ENCODE assay signal across 24 cellular contexts in genomic region chr2:38806001-38806400, GRCh38. TPM values are rescaled to one million over a fixed set of nuclear protein-coding genes. Genes with fewer than 3 reads are reported as not detected.
A peak's percentile ranks its signal among the peaks of the same experiment; 100 is the strongest.
DNase-seq lines count a peak whose midpoint lies in the region; ATAC-seq and TF ChIP-seq lines count a peak whose summit lies in the region.
"Had no signal": no experiment of that assay in that cellular context is flagged by ENCODE, and none has a peak within 500 bp of the region (broad histone marks: within the 10 kb centered on the region; RNA-seq: fewer than 3 reads in every experiment).

No MANE protein-coding gene starts in this region.

- ATAC-seq in stimulated activated naive B cell treated with anti-CD40 and anti-IgM and Interleukin-4, amounts not matched to agents 10 μg/mL and 1 μg/mL and 100 μg/mL, for 72 hours (replicated peaks), result peak; percentile 86 to 87
- ATAC-seq in activated T-cell treated with anti-CD3 and anti-CD28 coated beads, Interleukin-2, amount 50 U/mL, for 4 hours, result no peak
- ATAC-seq: left ventricle myocardium superior, mucosa of descending colon, SK-N-SH treated with all-trans-retinoic acid at 6 μM for 48 hours had no signal

- H3K4me3 ChIP-seq in dorsolateral prefrontal cortex (no peak overlapping the region), osteoblast (ENCODE audit: insufficient read depth, low read length) (no peak overlapping the region)
- H3K4me3 ChIP-seq: mucosa of descending colon had no signal

- no peaks in the 10 kb centered on the region for H3K27me3 Mint-ChIP-seq in activated CD4-positive, alpha-beta memory T cell treated with anti-CD3 and anti-CD28 coated beads, Interleukin-2, amount 10 ng/mL, durations not matched to agents 7 days and 5 days
- no peaks in the 10 kb centered on the region for H3K27me3 Mint-ChIP-seq in activated CD4-positive, alpha-beta memory T cell treated with anti-CD3 and anti-CD28 coated beads for 36 hours
- no peaks in the 10 kb centered on the region for H3K27me3 Mint-ChIP-seq in stimulated activated naive B cell treated with anti-CD40 and anti-IgM and Interleukin-4, amounts not matched to agents 10 μg/mL and 1 μg/mL and 100 μg/mL, for 72 hours
- H3K27me3 Mint-ChIP-seq in activated T-cell treated with anti-CD3 and anti-CD28 coated beads, Interleukin-2, amount 50 U/mL, for 4 hours (ENCODE audit: low read depth), result no peaks in the 10 kb centered on the region
- H3K27me3 Mint-ChIP-seq: CD4-positive, alpha-beta T cell had no signal

- CTCF ChIA-PET in activated CD4-positive, alpha-beta memory T cell treated with anti-CD3 and anti-CD28 coated beads, Interleukin-2, amount 10 ng/mL, durations not matched to agents 7 days and 5 days (lab: Charles Lee), result no interaction called here
- CTCF ChIA-PET in activated CD4-positive, alpha-beta memory T cell treated with anti-CD3 and anti-CD28 coated beads for 36 hours (lab: Charles Lee), result interaction anchor here (0.9 kb wide), 1 partner anchor 142 kb away, joined by 3 read pairs; no protein-coding TSS in a partner anchor

- H3K4me2 ChIP-seq in osteoblast (ENCODE audit: insufficient read depth, low read length), result no peak overlapping the region

- no peak overlapping the region for H3K4me3 Mint-ChIP-seq in activated CD4-positive, alpha-beta memory T cell treated with anti-CD3 and anti-CD28 coated beads, Interleukin-2, amount 10 ng/mL, durations not matched to agents 7 days and 5 days
- no peak overlapping the region for H3K4me3 Mint-ChIP-seq in activated CD4-positive, alpha-beta memory T cell treated with anti-CD3 and anti-CD28 coated beads for 36 hours
- H3K4me3 Mint-ChIP-seq in stimulated activated naive B cell treated with anti-CD40 and anti-IgM and Interleukin-4, amounts not matched to agents 10 μg/mL and 1 μg/mL and 100 μg/mL, for 72 hours, result no peak overlapping the region
- no peak overlapping the region for H3K4me3 Mint-ChIP-seq in activated T-cell treated with anti-CD3 and anti-CD28 coated beads, Interleukin-2, amount 50 U/mL, for 4 hours
- H3K4me3 Mint-ChIP-seq: CD4-positive, alpha-beta T cell had no signal

- H3K27me3 ChIP-seq in dorsolateral prefrontal cortex (no peaks in the 10 kb centered on the region), osteoblast (ENCODE audit: insufficient read depth, low read length) (no peaks in the 10 kb centered on the region)
- H3K27me3 ChIP-seq: neutrophil had no signal

- no peaks in the 10 kb centered on the region for H4K20me1 ChIP-seq in osteoblast (ENCODE audit: insufficient read depth, low read length)

- POLR2A ChIA-PET in activated CD4-positive, alpha-beta memory T cell treated with anti-CD3 and anti-CD28 coated beads, Interleukin-2, amount 10 ng/mL, durations not matched to agents 7 days and 5 days (lab: Charles Lee), result interaction anchor here (0.6 to 2.8 kb wide), 2 partner anchors 55 to 139 kb away, joined by 3 to 11 read pairs; partner anchors contain the start of gene SRSF7
- POLR2A ChIA-PET in activated CD4-positive, alpha-beta memory T cell treated with anti-CD3 and anti-CD28 coated beads for 36 hours (lab: Charles Lee), result interaction anchor here (1.4 kb wide), 1 partner anchor 55 kb away, joined by 4 read pairs; the partner anchor contains the start of gene SRSF7

- no peaks in the 10 kb centered on the region for H3K9me3 ChIP-seq in osteoblast (ENCODE audit: low read depth, low read length)
- H3K9me3 ChIP-seq: mucosa of descending colon, neutrophil had no signal

- intact Hi-C loops in activated CD4-positive, alpha-beta memory T cell treated with anti-CD3 and anti-CD28 coated beads for 36 hours (cut with micrococcal nuclease), result no loop called here
- intact Hi-C loops in dorsolateral prefrontal cortex (cut with DNase I), result no loop called here

- no peaks in the 10 kb centered on the region for H3K9me3 Mint-ChIP-seq in activated CD4-positive, alpha-beta memory T cell treated with anti-CD3 and anti-CD28 coated beads, Interleukin-2, amount 10 ng/mL, durations not matched to agents 7 days and 5 days
- H3K9me3 Mint-ChIP-seq in activated CD4-positive, alpha-beta memory T cell treated with anti-CD3 and anti-CD28 coated beads for 36 hours, result no peaks in the 10 kb centered on the region
- no peaks in the 10 kb centered on the region for H3K9me3 Mint-ChIP-seq in stimulated activated naive B cell treated with anti-CD40 and anti-IgM and Interleukin-4, amounts not matched to agents 10 μg/mL and 1 μg/mL and 100 μg/mL, for 72 hours
- H3K9me3 Mint-ChIP-seq in activated T-cell treated with anti-CD3 and anti-CD28 coated beads, Interleukin-2, amount 50 U/mL, for 4 hours, result no peaks in the 10 kb centered on the region
- H3K9me3 Mint-ChIP-seq: CD4-positive, alpha-beta T cell had no signal

- no peak overlapping the region for H3K27ac Mint-ChIP-seq in activated CD4-positive, alpha-beta memory T cell treated with anti-CD3 and anti-CD28 coated beads, Interleukin-2, amount 10 ng/mL, durations not matched to agents 7 days and 5 days
- H3K27ac Mint-ChIP-seq in activated CD4-positive, alpha-beta memory T cell treated with anti-CD3 and anti-CD28 coated beads for 36 hours, result no peak overlapping the region
- no peak overlapping the region for H3K27ac Mint-ChIP-seq in stimulated activated naive B cell treated with anti-CD40 and anti-IgM and Interleukin-4, amounts not matched to agents 10 μg/mL and 1 μg/mL and 100 μg/mL, for 72 hours
- H3K27ac Mint-ChIP-seq: CD4-positive, alpha-beta T cell had no signal

- peaks cover 24% of the 10 kb centered on the region for H3K36me3 ChIP-seq in osteoblast (ENCODE audit: insufficient read depth, low read length)

- no peak for TF ChIP-seq CTCF in dorsolateral prefrontal cortex (IDR thresholded peaks at IDR 0.05 in 54 of 56, conservative IDR thresholded peaks at IDR 0.05 in 2 of 56; ENCODE audit: low read depth in 1 of 56, partially characterized antibody in 56 of 56)
- TF ChIP-seq CTCF in osteoblast (IDR thresholded peaks at IDR 0.05; ENCODE audit: extremely low read depth, low read depth, low read length), result no peak

- peak; percentile 18 for DNase-seq in activated CD4-positive, alpha-beta memory T cell treated with anti-CD3 and anti-CD28 coated beads, Interleukin-2, amount 10 ng/mL, durations not matched to agents 7 days and 5 days
- DNase-seq in activated CD4-positive, alpha-beta memory T cell treated with anti-CD3 and anti-CD28 coated beads for 36 hours, result no peak
- DNase-seq in MV-4-11 (lab: John Stamatoyannopoulos, UW) (peak; percentile 3), dorsolateral prefrontal cortex (no peak), H4 (ENCODE audit: low spot score) (no peak), osteoblast (ENCODE audit: insufficient read length, low spot score, missing footprints) (no peak)
- DNase-seq in stimulated activated naive B cell treated with anti-CD40 and anti-IgM and Interleukin-4, amounts not matched to agents 10 μg/mL and 1 μg/mL and 100 μg/mL, for 72 hours, result no peak
- DNase-seq in activated T-cell treated with anti-CD3 and anti-CD28 coated beads, Interleukin-2, amount 50 U/mL, for 4 hours, result no peak
- DNase-seq: activated CD4-positive, CD25-positive, alpha-beta regulatory T cell; activated gamma-delta T cell; amygdala; CD4-positive, alpha-beta T cell; effector CD8-positive, alpha-beta T cell; GF-D8; head of caudate nucleus; left ventricle myocardium superior; mucosa of descending colon; NCI-H1105 treated with DMSO at 0.1 percent for 48 hours; NCI-H446 treated with DMSO at 0.1 percent for 48 hours; RPMI8226; stimulated activated CD4-positive, alpha-beta T cell treated with anti-CD3 and anti-CD28 coated beads, Interleukin-4, amount 100 ng/mL, for 24 hours; substantia nigra had no signal

- H3K27ac ChIP-seq in dorsolateral prefrontal cortex (peak overlapping the region in 50 of 59 donors; percentile 3 to 87 (median 60)), osteoblast (ENCODE audit: low read depth, low read length) (no peak overlapping the region)
- H3K27ac ChIP-seq: neutrophil had no signal

- no peak overlapping the region for H2AFZ ChIP-seq in osteoblast (ENCODE audit: low read length)

- no peaks in the 10 kb centered on the region for H3K4me1 Mint-ChIP-seq in activated CD4-positive, alpha-beta memory T cell treated with anti-CD3 and anti-CD28 coated beads, Interleukin-2, amount 10 ng/mL, durations not matched to agents 7 days and 5 days
- H3K4me1 Mint-ChIP-seq in activated CD4-positive, alpha-beta memory T cell treated with anti-CD3 and anti-CD28 coated beads for 36 hours (ENCODE audit: low read depth), result no peaks in the 10 kb centered on the region
- H3K4me1 Mint-ChIP-seq in stimulated activated naive B cell treated with anti-CD40 and anti-IgM and Interleukin-4, amounts not matched to agents 10 μg/mL and 1 μg/mL and 100 μg/mL, for 72 hours, result no peaks in the 10 kb centered on the region
- H3K4me1 Mint-ChIP-seq in activated T-cell treated with anti-CD3 and anti-CD28 coated beads, Interleukin-2, amount 50 U/mL, for 4 hours (ENCODE audit: low read depth), result no peaks in the 10 kb centered on the region

- no peaks in the 10 kb centered on the region for H3K79me2 ChIP-seq in osteoblast (ENCODE audit: insufficient read depth, low read length)

- no peaks in the 10 kb centered on the region for H3K36me3 Mint-ChIP-seq in activated CD4-positive, alpha-beta memory T cell treated with anti-CD3 and anti-CD28 coated beads, Interleukin-2, amount 10 ng/mL, durations not matched to agents 7 days and 5 days (ENCODE audit: low read depth)
- peaks cover 3% of the 10 kb centered on the region for H3K36me3 Mint-ChIP-seq in activated CD4-positive, alpha-beta memory T cell treated with anti-CD3 and anti-CD28 coated beads for 36 hours
- peaks cover 27% of the 10 kb centered on the region in 2 donors for H3K36me3 Mint-ChIP-seq in stimulated activated naive B cell treated with anti-CD40 and anti-IgM and Interleukin-4, amounts not matched to agents 10 μg/mL and 1 μg/mL and 100 μg/mL, for 72 hours
- H3K36me3 Mint-ChIP-seq in activated T-cell treated with anti-CD3 and anti-CD28 coated beads, Interleukin-2, amount 50 U/mL, for 4 hours (ENCODE audit: insufficient read depth), result peaks cover 12% of the 10 kb centered on the region

- no peaks in the 10 kb centered on the region for H3K4me1 ChIP-seq in osteoblast (ENCODE audit: insufficient read depth, low read length)

RNA-seq across cellular contexts. Expression of gene GEMIN6, which starts 28.0 kb away (rescaled TPM):
- 10 to 100 TPM; 12.0 to 15.3 TPM for total RNA-seq in activated CD4-positive, alpha-beta memory T cell treated with anti-CD3 and anti-CD28 coated beads, Interleukin-2, amount 10 ng/mL, durations not matched to agents 7 days and 5 days
- total RNA-seq in activated CD4-positive, alpha-beta memory T cell treated with anti-CD3 and anti-CD28 coated beads for 36 hours, result 10 to 100 TPM; 24.9 to 26.0 TPM
- total RNA-seq in dorsolateral prefrontal cortex, result 10 to 100 TPM in 83 of 120 experiments, 1 to 10 TPM in 37; 6.5 to 19.1 (median 11.1) TPM
- total RNA-seq in activated T-cell treated with anti-CD3 and anti-CD28 coated beads, Interleukin-2, amount 50 U/mL, for 4 hours, result 10 to 100 TPM; 34.2 to 45.7 (median 39.3) TPM
- total RNA-seq in H4 (2014; rRNA removed; shearing (Covaris generic)), result 16.3 and 31.3 TPM in 2 replicates
- 4.3 and 5.3 TPM in 2 replicates for total RNA-seq in osteoblast

RNA-seq across cellular contexts. Expression of gene SRSF7, which starts 54.8 kb away (rescaled TPM):
- 100 to 1,000 TPM; 243 to 249 TPM for total RNA-seq in activated CD4-positive, alpha-beta memory T cell treated with anti-CD3 and anti-CD28 coated beads, Interleukin-2, amount 10 ng/mL, durations not matched to agents 7 days and 5 days
- total RNA-seq in activated CD4-positive, alpha-beta memory T cell treated with anti-CD3 and anti-CD28 coated beads for 36 hours, result 100 to 1,000 TPM; 276 to 279 TPM
- total RNA-seq in dorsolateral prefrontal cortex (100 to 1,000 TPM in 28 of 120 experiments, 10 to 100 TPM in 92; 66.9 to 135 (median 93.8) TPM), osteoblast (46.3 and 48.1 TPM in 2 replicates)
- 100 to 1,000 TPM; 431 to 454 (median 451) TPM for total RNA-seq in activated T-cell treated with anti-CD3 and anti-CD28 coated beads, Interleukin-2, amount 50 U/mL, for 4 hours
- 308 and 364 TPM in 2 replicates for total RNA-seq in H4 (2014; rRNA removed; shearing (Covaris generic))

Comparison
In these comparisons a context has a peak if more than half of its experiments do, and no peak if none do; other contexts are left out.
1. DNase-seq: peak in activated CD4-positive, alpha-beta memory T cell treated with anti-CD3 and anti-CD28 coated beads, Interleukin-2, amount 10 ng/mL, durations not matched to agents 7 days and 5 days (single experiment) and MV-4-11 (single experiment); none in activated CD4-positive, alpha-beta memory T cell treated with anti-CD3 and anti-CD28 coated beads for 36 hours (single experiment), dorsolateral prefrontal cortex (0 of 10), stimulated activated naive B cell treated with anti-CD40 and anti-IgM and Interleukin-4, amounts not matched to agents 10 μg/mL and 1 μg/mL and 100 μg/mL, for 72 hours (single experiment), activated T-cell treated with anti-CD3 and anti-CD28 coated beads, Interleukin-2, amount 50 U/mL, for 4 hours (single experiment), H4 (single experiment) and osteoblast (single experiment).
2. ATAC-seq: peak in stimulated activated naive B cell treated with anti-CD40 and anti-IgM and Interleukin-4, amounts not matched to agents 10 μg/mL and 1 μg/mL and 100 μg/mL, for 72 hours (2 of 2); none in activated T-cell treated with anti-CD3 and anti-CD28 coated beads, Interleukin-2, amount 50 U/mL, for 4 hours (0 of 2).